In the genomic region with DNA sequence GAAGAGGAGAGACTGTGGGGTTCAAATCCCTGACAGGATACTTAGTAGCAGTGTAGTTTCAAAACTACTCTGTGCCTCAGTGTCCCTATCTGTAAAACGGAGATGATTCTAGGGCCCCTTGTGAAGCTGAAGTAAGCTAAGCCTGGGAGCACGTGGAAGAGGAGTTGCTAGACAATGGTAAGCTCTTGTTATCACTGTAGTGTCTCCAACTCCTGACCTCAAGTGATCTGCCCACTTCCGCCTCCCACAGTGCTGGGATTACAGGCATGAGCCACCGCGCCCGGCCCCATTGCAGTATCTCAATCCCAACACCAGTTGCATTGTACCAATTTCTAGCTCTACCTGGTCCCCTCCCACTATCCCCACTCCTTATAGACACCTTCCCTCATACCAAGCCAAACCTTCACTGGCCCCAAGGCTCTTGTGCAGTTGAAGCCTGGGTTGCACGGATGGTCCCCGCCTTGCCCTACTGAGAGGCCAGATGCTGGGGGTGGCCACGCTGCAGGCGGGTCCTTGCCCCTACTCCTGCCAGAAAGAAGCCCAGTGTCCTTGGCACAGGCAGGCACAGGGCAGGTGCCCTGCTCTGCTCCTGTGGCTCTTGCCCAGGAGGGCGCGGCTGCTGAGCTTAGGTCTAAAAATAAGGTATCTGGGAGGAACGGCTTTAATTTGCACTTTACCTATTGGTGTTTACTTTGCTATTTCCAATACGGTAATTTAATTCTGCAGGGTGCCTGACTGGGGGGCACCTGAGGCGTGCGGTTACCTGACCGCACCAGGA, we compare ENCODE assay signal across 1 cellular context.
TF ChIP-seq lines count a peak whose summit lies in the region.

No MANE protein-coding gene starts in this region.

TF ChIP-seq in H1, 55 proteins besides CTCF, POLR2A, EP300 and RAD21 (continued from another document):
- TF ChIP-seq SIRT6 (IDR thresholded peaks at IDR 0.05; ENCODE audit: low read length) (no peak), TAF1 (IDR thresholded peaks at IDR 0.05; ENCODE audit: low read depth, low read length) (no peak), POU5F1 (IDR thresholded peaks at IDR 0.05; ENCODE audit: low read depth, low read length) (no peak), HDAC6 (IDR thresholded peaks at IDR 0.05; ENCODE audit: low read depth, low read length) (no peak), RBBP5 (IDR thresholded peaks at IDR 0.05; ENCODE audit: borderline replicate concordance, low read depth, low read length) (no peak), TCF12 (IDR thresholded peaks at IDR 0.05; ENCODE audit: low read depth, low read length) (no peak), HDAC2 (IDR thresholded peaks at IDR 0.05; ENCODE audit: borderline replicate concordance in 1 of 2, low read depth in 2 of 2, low read length in 2 of 2) (no peak), GABPA (IDR thresholded peaks at IDR 0.05; ENCODE audit: borderline replicate concordance, insufficient read depth, low read length) (no peak), TAF7 (optimal IDR thresholded peaks at IDR 0.05; ENCODE audit: borderline replicate concordance, low read depth, low read length) (no peak), MAFK (IDR thresholded peaks at IDR 0.05; ENCODE audit: low read depth, low read length) (no peak), KDM5A (IDR thresholded peaks at IDR 0.05; ENCODE audit: low read length) (no peak), TEAD4 (IDR thresholded peaks at IDR 0.05; ENCODE audit: low read depth, low read length) (no peak)
- TF ChIP-seq, protein P1, sequence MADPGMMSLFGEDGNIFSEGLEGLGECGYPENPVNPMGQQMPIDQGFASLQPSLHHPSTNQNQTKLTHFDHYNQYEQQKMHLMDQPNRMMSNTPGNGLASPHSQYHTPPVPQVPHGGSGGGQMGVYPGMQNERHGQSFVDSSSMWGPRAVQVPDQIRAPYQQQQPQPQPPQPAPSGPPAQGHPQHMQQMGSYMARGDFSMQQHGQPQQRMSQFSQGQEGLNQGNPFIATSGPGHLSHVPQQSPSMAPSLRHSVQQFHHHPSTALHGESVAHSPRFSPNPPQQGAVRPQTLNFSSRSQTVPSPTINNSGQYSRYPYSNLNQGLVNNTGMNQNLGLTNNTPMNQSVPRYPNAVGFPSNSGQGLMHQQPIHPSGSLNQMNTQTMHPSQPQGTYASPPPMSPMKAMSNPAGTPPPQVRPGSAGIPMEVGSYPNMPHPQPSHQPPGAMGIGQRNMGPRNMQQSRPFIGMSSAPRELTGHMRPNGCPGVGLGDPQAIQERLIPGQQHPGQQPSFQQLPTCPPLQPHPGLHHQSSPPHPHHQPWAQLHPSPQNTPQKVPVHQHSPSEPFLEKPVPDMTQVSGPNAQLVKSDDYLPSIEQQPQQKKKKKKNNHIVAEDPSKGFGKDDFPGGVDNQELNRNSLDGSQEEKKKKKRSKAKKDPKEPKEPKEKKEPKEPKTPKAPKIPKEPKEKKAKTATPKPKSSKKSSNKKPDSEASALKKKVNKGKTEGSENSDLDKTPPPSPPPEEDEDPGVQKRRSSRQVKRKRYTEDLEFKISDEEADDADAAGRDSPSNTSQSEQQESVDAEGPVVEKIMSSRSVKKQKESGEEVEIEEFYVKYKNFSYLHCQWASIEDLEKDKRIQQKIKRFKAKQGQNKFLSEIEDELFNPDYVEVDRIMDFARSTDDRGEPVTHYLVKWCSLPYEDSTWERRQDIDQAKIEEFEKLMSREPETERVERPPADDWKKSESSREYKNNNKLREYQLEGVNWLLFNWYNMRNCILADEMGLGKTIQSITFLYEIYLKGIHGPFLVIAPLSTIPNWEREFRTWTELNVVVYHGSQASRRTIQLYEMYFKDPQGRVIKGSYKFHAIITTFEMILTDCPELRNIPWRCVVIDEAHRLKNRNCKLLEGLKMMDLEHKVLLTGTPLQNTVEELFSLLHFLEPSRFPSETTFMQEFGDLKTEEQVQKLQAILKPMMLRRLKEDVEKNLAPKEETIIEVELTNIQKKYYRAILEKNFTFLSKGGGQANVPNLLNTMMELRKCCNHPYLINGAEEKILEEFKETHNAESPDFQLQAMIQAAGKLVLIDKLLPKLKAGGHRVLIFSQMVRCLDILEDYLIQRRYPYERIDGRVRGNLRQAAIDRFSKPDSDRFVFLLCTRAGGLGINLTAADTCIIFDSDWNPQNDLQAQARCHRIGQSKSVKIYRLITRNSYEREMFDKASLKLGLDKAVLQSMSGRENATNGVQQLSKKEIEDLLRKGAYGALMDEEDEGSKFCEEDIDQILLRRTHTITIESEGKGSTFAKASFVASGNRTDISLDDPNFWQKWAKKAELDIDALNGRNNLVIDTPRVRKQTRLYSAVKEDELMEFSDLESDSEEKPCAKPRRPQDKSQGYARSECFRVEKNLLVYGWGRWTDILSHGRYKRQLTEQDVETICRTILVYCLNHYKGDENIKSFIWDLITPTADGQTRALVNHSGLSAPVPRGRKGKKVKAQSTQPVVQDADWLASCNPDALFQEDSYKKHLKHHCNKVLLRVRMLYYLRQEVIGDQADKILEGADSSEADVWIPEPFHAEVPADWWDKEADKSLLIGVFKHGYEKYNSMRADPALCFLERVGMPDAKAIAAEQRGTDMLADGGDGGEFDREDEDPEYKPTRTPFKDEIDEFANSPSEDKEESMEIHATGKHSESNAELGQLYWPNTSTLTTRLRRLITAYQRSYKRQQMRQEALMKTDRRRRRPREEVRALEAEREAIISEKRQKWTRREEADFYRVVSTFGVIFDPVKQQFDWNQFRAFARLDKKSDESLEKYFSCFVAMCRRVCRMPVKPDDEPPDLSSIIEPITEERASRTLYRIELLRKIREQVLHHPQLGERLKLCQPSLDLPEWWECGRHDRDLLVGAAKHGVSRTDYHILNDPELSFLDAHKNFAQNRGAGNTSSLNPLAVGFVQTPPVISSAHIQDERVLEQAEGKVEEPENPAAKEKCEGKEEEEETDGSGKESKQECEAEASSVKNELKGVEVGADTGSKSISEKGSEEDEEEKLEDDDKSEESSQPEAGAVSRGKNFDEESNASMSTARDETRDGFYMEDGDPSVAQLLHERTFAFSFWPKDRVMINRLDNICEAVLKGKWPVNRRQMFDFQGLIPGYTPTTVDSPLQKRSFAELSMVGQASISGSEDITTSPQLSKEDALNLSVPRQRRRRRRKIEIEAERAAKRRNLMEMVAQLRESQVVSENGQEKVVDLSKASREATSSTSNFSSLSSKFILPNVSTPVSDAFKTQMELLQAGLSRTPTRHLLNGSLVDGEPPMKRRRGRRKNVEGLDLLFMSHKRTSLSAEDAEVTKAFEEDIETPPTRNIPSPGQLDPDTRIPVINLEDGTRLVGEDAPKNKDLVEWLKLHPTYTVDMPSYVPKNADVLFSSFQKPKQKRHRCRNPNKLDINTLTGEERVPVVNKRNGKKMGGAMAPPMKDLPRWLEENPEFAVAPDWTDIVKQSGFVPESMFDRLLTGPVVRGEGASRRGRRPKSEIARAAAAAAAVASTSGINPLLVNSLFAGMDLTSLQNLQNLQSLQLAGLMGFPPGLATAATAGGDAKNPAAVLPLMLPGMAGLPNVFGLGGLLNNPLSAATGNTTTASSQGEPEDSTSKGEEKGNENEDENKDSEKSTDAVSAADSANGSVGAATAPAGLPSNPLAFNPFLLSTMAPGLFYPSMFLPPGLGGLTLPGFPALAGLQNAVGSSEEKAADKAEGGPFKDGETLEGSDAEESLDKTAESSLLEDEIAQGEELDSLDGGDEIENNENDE (IDR thresholded peaks at IDR 0.05; ENCODE audit: insufficient replicate concordance, low read length): no peak
- TF ChIP-seq, protein P2, sequence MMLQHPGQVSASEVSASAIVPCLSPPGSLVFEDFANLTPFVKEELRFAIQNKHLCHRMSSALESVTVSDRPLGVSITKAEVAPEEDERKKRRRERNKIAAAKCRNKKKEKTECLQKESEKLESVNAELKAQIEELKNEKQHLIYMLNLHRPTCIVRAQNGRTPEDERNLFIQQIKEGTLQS (IDR thresholded peaks at IDR 0.05; ENCODE audit: insufficient read depth, low read depth, low read length): no peak
